Comparison of ENCODE assay signal across 11 cellular contexts in genomic region chr9:3477236-3477834, GRCh38. TPM values are rescaled to one million over a fixed set of nuclear protein-coding genes. Genes with fewer than 3 reads are reported as not detected.
DNase-seq lines count a peak whose midpoint lies in the region; ATAC-seq, FAIRE-seq and TF ChIP-seq lines count a peak whose summit lies in the region.
"Had no signal": no experiment of that assay in that cellular context is flagged by ENCODE, and none has a peak within 500 bp of the region (broad histone marks: within the 10 kb centered on the region; RNA-seq: fewer than 3 reads in every experiment).

No MANE protein-coding gene starts in this region.

- ATAC-seq in GM21717 (IDR thresholded peaks at IDR 0.05; ENCODE audit: unreplicated experiment): peak; percentile 27
- no peak for ATAC-seq in RWPE2 (ENCODE audit: low read depth)
- no peak for ATAC-seq in left cardiac atrium
- ATAC-seq: SK-N-SH treated with all-trans-retinoic acid at 6 μM for 48 hours had no signal

- H3K4me3 ChIP-seq in RWPE2 (ENCODE audit: severe bottlenecking): no peak overlapping the region
- peak overlapping the region; percentile 32 to 35 for H3K4me3 ChIP-seq in mucosa of rectum (ENCODE audit: low read length in 2 of 2)
- H3K4me3 ChIP-seq: breast epithelium had no signal

- H3K36me3 ChIP-seq in RWPE2 (ENCODE audit: low read depth): peaks cover 11% of the 10 kb centered on the region; the same call in 1 of the 2 replicates
- no peaks in the 10 kb centered on the region for H3K36me3 ChIP-seq in mucosa of rectum (ENCODE audit: control insufficient read depth in 2 of 2, insufficient read depth in 2 of 2, low read length in 2 of 2)
- H3K36me3 ChIP-seq: breast epithelium had no signal

- no peak overlapping the region for H3K9ac ChIP-seq in mucosa of rectum (ENCODE audit: low read depth in 1 of 2, low read length in 2 of 2)

- CTCF ChIA-PET in GM10248 (lab: Yijun Ruan, JAX): interaction anchor here (1.0 to 2.3 kb wide), 6 partner anchors 10 to 236 kb away, joined by 3 to 9 read pairs (median 6); no protein-coding TSS in a partner anchor

- DNase-seq in GM10248 (ENCODE audit: extremely low spot score): peak; percentile 6
- DNase-seq in RWPE2 (ENCODE audit: low spot score): no peak
- no peak for DNase-seq in left cardiac atrium
- no peak for DNase-seq in DMS 273 (lab: John Stamatoyannopoulos, UW; ENCODE audit: unreplicated experiment)
- DNase-seq in DMS79 (lab: John Stamatoyannopoulos, UW): no peak
- DNase-seq in HTR-8/SVneo (ENCODE audit: insufficient read length, low spot score): no peak
- DNase-seq: NCI-H526 had no signal

- POLR2A ChIA-PET in GM10248 (lab: Yijun Ruan, JAX): interaction anchor here (0.6 to 2.3 kb wide), 2 partner anchors 49 to 633 kb away, joined by 4 to 9 read pairs; partner anchors contain the start of genes PUM3 and RFX3

- H3K9me3 ChIP-seq in RWPE2 (ENCODE audit: severe bottlenecking) (no peaks in the 10 kb centered on the region), mucosa of rectum (ENCODE audit: control insufficient read depth in 2 of 2, low read length in 2 of 2) (no peaks in the 10 kb centered on the region)

- intact Hi-C loops in left cardiac atrium (cut with DNase I): no loop called here

- TF ChIP-seq CTCF in GM10248 (IDR thresholded peaks at IDR 0.05; ENCODE audit: control extremely low read depth, extremely low read depth, low read depth, missing control alignments): no peak
- no peak for TF ChIP-seq CTCF in RWPE2 (IDR thresholded peaks at IDR 0.05; ENCODE audit: poor library complexity, severe bottlenecking)

- H3K27ac ChIP-seq in RWPE2 (ENCODE audit: poor library complexity, severe bottlenecking): peak overlapping the region; percentile 95
- no peak overlapping the region for H3K27ac ChIP-seq in mucosa of rectum (ENCODE audit: low read depth in 2 of 2, low read length in 2 of 2)
- H3K27ac ChIP-seq: breast epithelium had no signal

- H3K27me3 ChIP-seq in RWPE2 (ENCODE audit: insufficient read depth, poor library complexity, severe bottlenecking): no peaks in the 10 kb centered on the region
- no peaks in the 10 kb centered on the region for H3K27me3 ChIP-seq in mucosa of rectum (ENCODE audit: control insufficient read depth in 2 of 2, insufficient read depth in 2 of 2, low read length in 2 of 2)
- H3K27me3 ChIP-seq: breast epithelium had no signal

- H3K4me1 ChIP-seq in RWPE2 (ENCODE audit: insufficient read depth, poor library complexity, severe bottlenecking) (peaks cover 18% of the 10 kb centered on the region), mucosa of rectum (ENCODE audit: control insufficient read depth in 2 of 2, insufficient read depth in 2 of 2, low read length in 2 of 2) (no peaks in the 10 kb centered on the region)
- H3K4me1 ChIP-seq: breast epithelium had no signal

- no peak for FAIRE-seq in HTR-8/SVneo (lab: Jason Lieb, UNC)

RNA-seq across cellular contexts. Expression of gene RFX3, which starts 48.5 kb away (rescaled TPM):
- total RNA-seq in left cardiac atrium: 1 to 10 TPM; 4.2 to 4.6 TPM
